In the genomic region with DNA sequence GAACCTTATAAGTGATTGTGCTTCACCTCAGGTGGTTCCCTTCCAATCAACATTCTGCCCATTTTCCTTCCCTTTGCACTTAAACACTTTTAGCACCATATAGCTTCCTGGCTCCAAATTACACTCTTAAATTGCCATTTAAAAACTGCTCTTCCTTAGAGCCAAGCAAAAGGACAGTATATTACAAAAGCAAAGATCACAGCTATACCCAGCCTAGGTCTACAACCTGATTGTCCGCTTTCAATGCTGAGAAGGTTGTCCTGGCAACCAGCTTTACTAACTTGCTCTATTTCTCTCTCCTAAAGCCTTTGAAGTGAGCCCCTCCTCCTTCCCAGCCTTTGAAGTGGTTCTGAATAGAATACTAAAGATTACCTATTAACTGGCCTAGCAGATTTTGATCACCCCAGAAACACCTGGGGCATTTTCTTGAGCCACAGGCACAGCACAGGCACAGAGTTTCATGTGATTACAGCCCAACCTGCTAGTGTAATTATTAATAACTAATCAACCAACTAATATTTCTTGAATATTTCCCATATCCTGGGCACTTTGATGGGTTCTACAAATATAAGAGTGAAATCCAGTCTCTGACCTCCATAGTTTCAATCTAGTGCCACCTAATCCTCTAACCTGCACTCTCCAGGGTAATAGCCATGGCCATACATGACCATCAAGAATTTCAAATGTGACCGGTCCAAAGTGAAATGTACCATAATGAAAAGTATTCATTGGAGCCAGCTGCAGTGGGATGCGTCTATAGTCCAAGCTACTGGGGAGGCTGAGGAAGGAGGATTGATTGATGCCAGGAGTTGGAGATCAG, we compare ENCODE assay signal across 10 cellular contexts.
DNase-seq lines count a peak whose midpoint lies in the region; ATAC-seq and TF ChIP-seq lines count a peak whose summit lies in the region.
"Had no signal": no experiment of that assay in that cellular context is flagged by ENCODE, and none has a peak within 500 bp of the region (broad histone marks: within the 10 kb centered on the region; RNA-seq: fewer than 3 reads in every experiment).

No MANE protein-coding gene starts in this region.

- no peaks in the 10 kb centered on the region for H3K27me3 ChIP-seq in CD4-positive, alpha-beta T cell (ENCODE audit: control insufficient read depth, insufficient read depth, low read length)

- H3K27ac ChIP-seq in CD4-positive, alpha-beta T cell (ENCODE audit: low read depth, low read length) = no peak overlapping the region

- no peaks in the 10 kb centered on the region for H3K36me3 Mint-ChIP-seq in nephron (ENCODE audit: low read depth)
- no peaks in the 10 kb centered on the region for H3K36me3 Mint-ChIP-seq in CD4-positive, alpha-beta T cell (ENCODE audit: low read depth)
- H3K36me3 Mint-ChIP-seq in activated naive CD4-positive, alpha-beta T cell treated with anti-CD3 and anti-CD28 coated beads, Interleukin-2, amount 50 U/mL, for 72 hours = no peaks in the 10 kb centered on the region

- intact Hi-C loops in CD4-positive, alpha-beta T cell (cut with DNase I, micrococcal nuclease) = no loop called here

- POLR2A ChIA-PET in CD4-positive, alpha-beta T cell (lab: Charles Lee) = no interaction called here

- H3K27ac Mint-ChIP-seq in nephron = peak overlapping the region; percentile 96 to 98 (median 98)
- no peak overlapping the region for H3K27ac Mint-ChIP-seq in CD4-positive, alpha-beta T cell
- no peak overlapping the region for H3K27ac Mint-ChIP-seq in activated naive CD4-positive, alpha-beta T cell treated with anti-CD3 and anti-CD28 coated beads, Interleukin-2, amount 50 U/mL, for 72 hours

- no peaks in the 10 kb centered on the region for H3K9me3 ChIP-seq in CD4-positive, alpha-beta T cell (ENCODE audit: control insufficient read depth, low read length)

- peak; percentile 97 for ATAC-seq in GM19025 (IDR thresholded peaks at IDR 0.05; ENCODE audit: low read depth, unreplicated experiment)
- ATAC-seq in HG02610 (IDR thresholded peaks at IDR 0.05; ENCODE audit: unreplicated experiment) = peak; percentile 97
- ATAC-seq in CD4-positive, alpha-beta T cell (ENCODE audit: poor library complexity) = no peak
- ATAC-seq in SK-N-SH treated with all-trans-retinoic acid at 6 μM for 48 hours = no peak
- ATAC-seq in activated naive CD4-positive, alpha-beta T cell treated with anti-CD3 and anti-CD28 coated beads, Interleukin-2, amount 50 U/mL, for 72 hours = no peak

- H3K4me1 Mint-ChIP-seq in nephron = peaks cover 5% of the 10 kb centered on the region
- no peaks in the 10 kb centered on the region for H3K4me1 Mint-ChIP-seq in CD4-positive, alpha-beta T cell (ENCODE audit: low read depth)

- peaks cover 3% of the 10 kb centered on the region for H3K9me3 Mint-ChIP-seq in nephron
- no peaks in the 10 kb centered on the region for H3K9me3 Mint-ChIP-seq in CD4-positive, alpha-beta T cell
- H3K9me3 Mint-ChIP-seq in activated naive CD4-positive, alpha-beta T cell treated with anti-CD3 and anti-CD28 coated beads, Interleukin-2, amount 50 U/mL, for 72 hours = no peaks in the 10 kb centered on the region

- peak overlapping the region in 2 of 3 experiments; percentile 13 to 14 for H3K4me3 Mint-ChIP-seq in nephron
- no peak overlapping the region for H3K4me3 Mint-ChIP-seq in CD4-positive, alpha-beta T cell

- no peaks in the 10 kb centered on the region for H3K27me3 Mint-ChIP-seq in nephron (ENCODE audit: low read depth)
- H3K27me3 Mint-ChIP-seq in CD4-positive, alpha-beta T cell = no peaks in the 10 kb centered on the region

- CTCF ChIA-PET in CD4-positive, alpha-beta T cell (lab: Charles Lee) = no interaction called here

- no peak for TF ChIP-seq CTCF in nephron (IDR thresholded peaks at IDR 0.05; ENCODE audit: unreplicated experiment in 3 of 3)
- no peak for TF ChIP-seq CTCF in CD4-positive, alpha-beta T cell (IDR thresholded peaks at IDR 0.05)

- DNase-seq in HuH-7 (ENCODE audit: low spot score) = peak; percentile 82
- no peak for DNase-seq in CD4-positive, alpha-beta T cell
- DNase-seq in stimulated activated CD4-positive, alpha-beta T cell treated with anti-CD3 and anti-CD28 coated beads, Interleukin-4, amount 100 ng/mL, for 1 hour = no peak
- DNase-seq in activated naive CD4-positive, alpha-beta T cell treated with anti-CD3 and anti-CD28 coated beads, Interleukin-2, amount 50 U/mL, for 72 hours (ENCODE audit: low spot score in 2 of 2) = no peak
- DNase-seq: activated CD4-positive, CD25-positive, alpha-beta regulatory T cell treated with anti-CD3 and anti-CD28 coated beads, Interleukin-2, amount 50 U/mL, for 72 hours; NCI-H1694 treated with DMSO at 0.1 percent for 48 hours had no signal

TF ChIP-seq in SK-N-SH treated with all-trans-retinoic acid at 6 μM for 48 hours, 23 proteins besides CTCF, POLR2A, EP300 and RAD21:
- TF ChIP-seq PPARA (CRISPR knock-in tag; IDR thresholded peaks at IDR 0.05; ENCODE audit: borderline replicate concordance) (no peak), ISL1 (CRISPR knock-in tag; IDR thresholded peaks at IDR 0.05) (no peak), ZFP30 (CRISPR knock-in tag; IDR thresholded peaks at IDR 0.05) (no peak), SNAI2 (CRISPR knock-in tag; IDR thresholded peaks at IDR 0.05) (no peak), BACH2 (CRISPR knock-in tag; IDR thresholded peaks at IDR 0.05; ENCODE audit: borderline replicate concordance) (no peak), CSDC2 (CRISPR knock-in tag; IDR thresholded peaks at IDR 0.05) (no peak), ZFP3 (CRISPR knock-in tag; IDR thresholded peaks at IDR 0.05) (no peak), TCF4 (CRISPR knock-in tag; IDR thresholded peaks at IDR 0.05; ENCODE audit: borderline replicate concordance) (no peak), GLIS3 (CRISPR knock-in tag; IDR thresholded peaks at IDR 0.05) (no peak), TOX (CRISPR knock-in tag; IDR thresholded peaks at IDR 0.05; ENCODE audit: borderline replicate concordance) (no peak), OSR1 (CRISPR knock-in tag; IDR thresholded peaks at IDR 0.05) (no peak), ZNF8 (CRISPR knock-in tag; IDR thresholded peaks at IDR 0.05) (no peak), ESRRG (CRISPR knock-in tag; IDR thresholded peaks at IDR 0.05) (no peak)
- TF ChIP-seq, protein P1, sequence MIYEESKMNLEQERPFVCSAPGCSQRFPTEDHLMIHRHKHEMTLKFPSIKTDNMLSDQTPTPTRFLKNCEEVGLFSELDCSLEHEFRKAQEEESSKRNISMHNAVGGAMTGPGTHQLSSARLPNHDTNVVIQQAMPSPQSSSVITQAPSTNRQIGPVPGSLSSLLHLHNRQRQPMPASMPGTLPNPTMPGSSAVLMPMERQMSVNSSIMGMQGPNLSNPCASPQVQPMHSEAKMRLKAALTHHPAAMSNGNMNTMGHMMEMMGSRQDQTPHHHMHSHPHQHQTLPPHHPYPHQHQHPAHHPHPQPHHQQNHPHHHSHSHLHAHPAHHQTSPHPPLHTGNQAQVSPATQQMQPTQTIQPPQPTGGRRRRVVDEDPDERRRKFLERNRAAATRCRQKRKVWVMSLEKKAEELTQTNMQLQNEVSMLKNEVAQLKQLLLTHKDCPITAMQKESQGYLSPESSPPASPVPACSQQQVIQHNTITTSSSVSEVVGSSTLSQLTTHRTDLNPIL (CRISPR knock-in tag; IDR thresholded peaks at IDR 0.05; ENCODE audit: low read depth) = no peak
- TF ChIP-seq, protein P2, sequence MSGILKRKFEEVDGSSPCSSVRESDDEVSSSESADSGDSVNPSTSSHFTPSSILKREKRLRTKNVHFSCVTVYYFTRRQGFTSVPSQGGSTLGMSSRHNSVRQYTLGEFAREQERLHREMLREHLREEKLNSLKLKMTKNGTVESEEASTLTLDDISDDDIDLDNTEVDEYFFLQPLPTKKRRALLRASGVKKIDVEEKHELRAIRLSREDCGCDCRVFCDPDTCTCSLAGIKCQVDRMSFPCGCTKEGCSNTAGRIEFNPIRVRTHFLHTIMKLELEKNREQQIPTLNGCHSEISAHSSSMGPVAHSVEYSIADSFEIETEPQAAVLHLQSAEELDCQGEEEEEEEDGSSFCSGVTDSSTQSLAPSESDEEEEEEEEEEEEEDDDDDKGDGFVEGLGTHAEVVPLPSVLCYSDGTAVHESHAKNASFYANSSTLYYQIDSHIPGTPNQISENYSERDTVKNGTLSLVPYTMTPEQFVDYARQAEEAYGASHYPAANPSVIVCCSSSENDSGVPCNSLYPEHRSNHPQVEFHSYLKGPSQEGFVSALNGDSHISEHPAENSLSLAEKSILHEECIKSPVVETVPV (CRISPR knock-in tag; IDR thresholded peaks at IDR 0.05) = no peak
- TF ChIP-seq, protein P3, sequence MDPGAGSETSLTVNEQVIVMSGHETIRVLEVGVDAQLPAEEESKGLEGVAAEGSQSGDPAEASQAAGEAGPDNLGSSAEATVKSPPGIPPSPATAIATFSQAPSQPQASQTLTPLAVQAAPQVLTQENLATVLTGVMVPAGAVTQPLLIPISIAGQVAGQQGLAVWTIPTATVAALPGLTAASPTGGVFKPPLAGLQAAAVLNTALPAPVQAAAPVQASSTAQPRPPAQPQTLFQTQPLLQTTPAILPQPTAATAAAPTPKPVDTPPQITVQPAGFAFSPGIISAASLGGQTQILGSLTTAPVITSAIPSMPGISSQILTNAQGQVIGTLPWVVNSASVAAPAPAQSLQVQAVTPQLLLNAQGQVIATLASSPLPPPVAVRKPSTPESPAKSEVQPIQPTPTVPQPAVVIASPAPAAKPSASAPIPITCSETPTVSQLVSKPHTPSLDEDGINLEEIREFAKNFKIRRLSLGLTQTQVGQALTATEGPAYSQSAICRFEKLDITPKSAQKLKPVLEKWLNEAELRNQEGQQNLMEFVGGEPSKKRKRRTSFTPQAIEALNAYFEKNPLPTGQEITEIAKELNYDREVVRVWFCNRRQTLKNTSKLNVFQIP (CRISPR knock-in tag; IDR thresholded peaks at IDR 0.05; ENCODE audit: borderline replicate concordance, low read depth) = no peak
TF ChIP-seq in SK-N-SH treated with all-trans-retinoic acid at 6 μM for 48 hours: peak in this region for 0.

Comparison
In these comparisons a context has a peak if more than half of its experiments do, and no peak if none do; other contexts are left out.
1. ATAC-seq: peak in GM19025 (single experiment) and HG02610 (single experiment); none in CD4-positive, alpha-beta T cell (single experiment), SK-N-SH treated with all-trans-retinoic acid at 6 μM for 48 hours (single experiment) and activated naive CD4-positive, alpha-beta T cell treated with anti-CD3 and anti-CD28 coated beads, Interleukin-2, amount 50 U/mL, for 72 hours (0 of 2).
2. H3K27ac Mint-ChIP-seq: peak in nephron (3 of 3); none in CD4-positive, alpha-beta T cell (single experiment) and activated naive CD4-positive, alpha-beta T cell treated with anti-CD3 and anti-CD28 coated beads, Interleukin-2, amount 50 U/mL, for 72 hours (0 of 2).